1 cellular context compared by ENCODE assay signal in the genomic region with DNA sequence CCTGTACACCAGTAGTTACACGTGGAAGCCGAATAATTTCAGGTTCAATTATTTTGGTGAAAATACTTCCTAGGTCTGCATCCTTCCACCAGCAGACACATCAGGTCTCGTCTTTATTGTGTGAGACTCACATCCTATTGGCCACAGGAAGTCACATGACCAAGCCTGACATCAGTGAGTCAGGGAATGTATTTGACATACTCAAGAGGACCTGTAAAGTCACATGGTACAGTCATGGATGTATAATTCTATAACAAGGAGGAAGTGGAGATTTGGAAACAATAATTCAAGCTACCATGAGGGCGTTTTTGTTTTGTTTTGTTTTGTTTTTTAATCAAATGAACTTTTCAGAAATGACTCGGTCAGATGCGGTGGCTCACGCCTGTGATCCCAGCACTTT.
A peak's percentile ranks its signal among the peaks of the same experiment; 100 is the strongest.
TF ChIP-seq lines count a peak whose summit lies in the region.

No MANE protein-coding gene starts in this region.

TF ChIP-seq in K562, 482 proteins besides CTCF, POLR2A, EP300 and RAD21:
- peak; percentile 50 for TF ChIP-seq RBM25 (IDR thresholded peaks at IDR 0.05; ENCODE audit: low read depth, low read length, severe bottlenecking)
- TF ChIP-seq ADNP (tag; IDR thresholded peaks at IDR 0.05) = no peak
- TF ChIP-seq, protein P1, sequence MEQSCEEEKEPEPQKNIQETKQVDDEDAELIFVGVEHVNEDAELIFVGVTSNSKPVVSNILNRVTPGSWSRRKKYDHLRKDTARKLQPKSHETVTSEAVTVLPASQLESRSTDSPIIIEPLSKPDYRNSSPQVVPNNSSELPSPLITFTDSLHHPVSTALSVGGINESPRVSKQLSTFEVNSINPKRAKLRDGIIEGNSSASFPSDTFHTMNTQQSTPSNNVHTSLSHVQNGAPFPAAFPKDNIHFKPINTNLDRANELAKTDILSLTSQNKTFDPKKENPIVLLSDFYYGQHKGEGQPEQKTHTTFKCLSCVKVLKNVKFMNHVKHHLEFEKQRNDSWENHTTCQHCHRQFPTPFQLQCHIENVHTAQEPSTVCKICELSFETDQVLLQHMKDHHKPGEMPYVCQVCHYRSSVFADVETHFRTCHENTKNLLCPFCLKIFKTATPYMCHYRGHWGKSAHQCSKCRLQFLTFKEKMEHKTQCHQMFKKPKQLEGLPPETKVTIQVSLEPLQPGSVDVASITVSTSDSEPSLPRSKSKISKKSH (CRISPR knock-in tag; IDR thresholded peaks at IDR 0.05) = no peak
- peak; percentile 58 for TF ChIP-seq NFYB (IDR thresholded peaks at IDR 0.05; ENCODE audit: extremely low read depth, insufficient read length)
- no peak for TF ChIP-seq KLF10 (CRISPR knock-in tag; IDR thresholded peaks at IDR 0.05)
- TF ChIP-seq, protein P2, sequence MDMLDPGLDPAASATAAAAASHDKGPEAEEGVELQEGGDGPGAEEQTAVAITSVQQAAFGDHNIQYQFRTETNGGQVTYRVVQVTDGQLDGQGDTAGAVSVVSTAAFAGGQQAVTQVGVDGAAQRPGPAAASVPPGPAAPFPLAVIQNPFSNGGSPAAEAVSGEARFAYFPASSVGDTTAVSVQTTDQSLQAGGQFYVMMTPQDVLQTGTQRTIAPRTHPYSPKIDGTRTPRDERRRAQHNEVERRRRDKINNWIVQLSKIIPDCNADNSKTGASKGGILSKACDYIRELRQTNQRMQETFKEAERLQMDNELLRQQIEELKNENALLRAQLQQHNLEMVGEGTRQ (CRISPR knock-in tag; IDR thresholded peaks at IDR 0.05) = peak; percentile 53
- TF ChIP-seq TEAD1 (CRISPR knock-in tag; IDR thresholded peaks at IDR 0.05) = no peak
- TF ChIP-seq BCL6 (CRISPR knock-in tag; IDR thresholded peaks at IDR 0.05) = no peak
- TF ChIP-seq NELFE (IDR thresholded peaks at IDR 0.05; ENCODE audit: insufficient read depth, insufficient read length) = no peak
- TF ChIP-seq TOE1 (IDR thresholded peaks at IDR 0.05; ENCODE audit: borderline replicate concordance) = peak; percentile 88
- no peak for TF ChIP-seq TOE1 (CRISPR knock-in tag; IDR thresholded peaks at IDR 0.05; ENCODE audit: borderline replicate concordance, low read depth)
- no peak for TF ChIP-seq IFI16 (CRISPR knock-in tag; IDR thresholded peaks at IDR 0.05)
- TF ChIP-seq STAT6 (CRISPR knock-in tag; IDR thresholded peaks at IDR 0.05) = no peak
- TF ChIP-seq, protein P3, sequence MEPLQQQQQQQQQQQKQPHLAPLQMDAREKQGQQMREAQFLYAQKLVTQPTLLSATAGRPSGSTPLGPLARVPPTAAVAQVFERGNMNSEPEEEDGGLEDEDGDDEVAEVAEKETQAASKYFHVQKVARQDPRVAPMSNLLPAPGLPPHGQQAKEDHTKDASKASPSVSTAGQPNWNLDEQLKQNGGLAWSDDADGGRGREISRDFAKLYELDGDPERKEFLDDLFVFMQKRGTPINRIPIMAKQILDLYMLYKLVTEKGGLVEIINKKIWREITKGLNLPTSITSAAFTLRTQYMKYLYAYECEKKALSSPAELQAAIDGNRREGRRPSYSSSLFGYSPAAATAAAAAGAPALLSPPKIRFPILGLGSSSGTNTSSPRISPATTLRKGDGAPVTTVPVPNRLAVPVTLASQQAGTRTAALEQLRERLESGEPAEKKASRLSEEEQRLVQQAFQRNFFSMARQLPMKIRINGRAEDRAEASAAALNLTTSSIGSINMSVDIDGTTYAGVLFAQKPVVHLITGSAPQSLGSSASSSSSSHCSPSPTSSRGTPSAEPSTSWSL (CRISPR knock-in tag; IDR thresholded peaks at IDR 0.05; ENCODE audit: borderline replicate concordance) = no peak
- peak; percentile 89 for TF ChIP-seq TFE3 (CRISPR knock-in tag; IDR thresholded peaks at IDR 0.05)
- TF ChIP-seq ZNF165 (CRISPR knock-in tag; IDR thresholded peaks at IDR 0.05; ENCODE audit: borderline replicate concordance) = no peak
- no peak for TF ChIP-seq NR3C1 (CRISPR knock-in tag; IDR thresholded peaks at IDR 0.05)
- TF ChIP-seq ZFP36 (IDR thresholded peaks at IDR 0.05; ENCODE audit: low read depth, low read length, partially characterized antibody) = no peak
- TF ChIP-seq, protein P4, sequence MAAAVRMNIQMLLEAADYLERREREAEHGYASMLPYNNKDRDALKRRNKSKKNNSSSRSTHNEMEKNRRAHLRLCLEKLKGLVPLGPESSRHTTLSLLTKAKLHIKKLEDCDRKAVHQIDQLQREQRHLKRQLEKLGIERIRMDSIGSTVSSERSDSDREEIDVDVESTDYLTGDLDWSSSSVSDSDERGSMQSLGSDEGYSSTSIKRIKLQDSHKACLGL (CRISPR knock-in tag; IDR thresholded peaks at IDR 0.05; ENCODE audit: borderline replicate concordance, poor library complexity, severe bottlenecking) = no peak
- TF ChIP-seq RBM14 (IDR thresholded peaks at IDR 0.05; ENCODE audit: borderline replicate concordance, insufficient read depth, low read depth, low read length) = no peak
- TF ChIP-seq, protein P5, sequence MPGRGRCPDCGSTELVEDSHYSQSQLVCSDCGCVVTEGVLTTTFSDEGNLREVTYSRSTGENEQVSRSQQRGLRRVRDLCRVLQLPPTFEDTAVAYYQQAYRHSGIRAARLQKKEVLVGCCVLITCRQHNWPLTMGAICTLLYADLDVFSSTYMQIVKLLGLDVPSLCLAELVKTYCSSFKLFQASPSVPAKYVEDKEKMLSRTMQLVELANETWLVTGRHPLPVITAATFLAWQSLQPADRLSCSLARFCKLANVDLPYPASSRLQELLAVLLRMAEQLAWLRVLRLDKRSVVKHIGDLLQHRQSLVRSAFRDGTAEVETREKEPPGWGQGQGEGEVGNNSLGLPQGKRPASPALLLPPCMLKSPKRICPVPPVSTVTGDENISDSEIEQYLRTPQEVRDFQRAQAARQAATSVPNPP (IDR thresholded peaks at IDR 0.05; ENCODE audit: borderline replicate concordance, insufficient read depth, insufficient read length) = no peak
- TF ChIP-seq USF1 (CRISPR knock-in tag; IDR thresholded peaks at IDR 0.05) = peak; percentile 69
- TF ChIP-seq HMG20B (CRISPR knock-in tag; IDR thresholded peaks at IDR 0.05) = no peak
- no peak for TF ChIP-seq MCM7 (IDR thresholded peaks at IDR 0.05)
- no peak for TF ChIP-seq ZNF184 (CRISPR knock-in tag; IDR thresholded peaks at IDR 0.05)
- no peak for TF ChIP-seq DIDO1 (tag; IDR thresholded peaks at IDR 0.05; ENCODE audit: low read depth)
- TF ChIP-seq CBFA2T2 (conservative IDR thresholded peaks at IDR 0.05) = 0 out of 2 replicates have a peak, but pooled peaks have one; percentile 28
- TF ChIP-seq TRIM28 (IDR thresholded peaks at IDR 0.05) = no peak
- TF ChIP-seq, protein P6, sequence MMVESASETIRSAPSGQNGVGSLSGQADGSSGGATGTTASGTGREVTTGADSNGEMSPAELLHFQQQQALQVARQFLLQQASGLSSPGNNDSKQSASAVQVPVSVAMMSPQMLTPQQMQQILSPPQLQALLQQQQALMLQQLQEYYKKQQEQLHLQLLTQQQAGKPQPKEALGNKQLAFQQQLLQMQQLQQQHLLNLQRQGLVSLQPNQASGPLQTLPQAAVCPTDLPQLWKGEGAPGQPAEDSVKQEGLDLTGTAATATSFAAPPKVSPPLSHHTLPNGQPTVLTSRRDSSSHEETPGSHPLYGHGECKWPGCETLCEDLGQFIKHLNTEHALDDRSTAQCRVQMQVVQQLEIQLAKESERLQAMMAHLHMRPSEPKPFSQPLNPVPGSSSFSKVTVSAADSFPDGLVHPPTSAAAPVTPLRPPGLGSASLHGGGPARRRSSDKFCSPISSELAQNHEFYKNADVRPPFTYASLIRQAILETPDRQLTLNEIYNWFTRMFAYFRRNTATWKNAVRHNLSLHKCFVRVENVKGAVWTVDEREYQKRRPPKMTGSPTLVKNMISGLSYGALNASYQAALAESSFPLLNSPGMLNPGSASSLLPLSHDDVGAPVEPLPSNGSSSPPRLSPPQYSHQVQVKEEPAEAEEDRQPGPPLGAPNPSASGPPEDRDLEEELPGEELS (CRISPR knock-in tag; IDR thresholded peaks at IDR 0.05; ENCODE audit: borderline replicate concordance) = no peak
- TF ChIP-seq E2F3 (CRISPR knock-in tag; IDR thresholded peaks at IDR 0.05) = no peak
- TF ChIP-seq ZNF561 (CRISPR knock-in tag; conservative IDR thresholded peaks at IDR 0.05) = no peak
- TF ChIP-seq PTBP1 (IDR thresholded peaks at IDR 0.05; ENCODE audit: low read depth, low read length) = no peak
- no peak for TF ChIP-seq EGR1 (conservative IDR thresholded peaks at IDR 0.05)
- TF ChIP-seq KDM4B (IDR thresholded peaks at IDR 0.05; ENCODE audit: borderline replicate concordance in 2 of 2, low read depth in 1 of 2) = no peak
- TF ChIP-seq NFATC3 (IDR thresholded peaks at IDR 0.05) = no peak
- TF ChIP-seq, protein P7, sequence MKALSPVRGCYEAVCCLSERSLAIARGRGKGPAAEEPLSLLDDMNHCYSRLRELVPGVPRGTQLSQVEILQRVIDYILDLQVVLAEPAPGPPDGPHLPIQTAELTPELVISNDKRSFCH (CRISPR knock-in tag; IDR thresholded peaks at IDR 0.05) = no peak
- TF ChIP-seq, protein P7 (tag; IDR thresholded peaks at IDR 0.05) = no peak
- no peak for TF ChIP-seq ESRRA (IDR thresholded peaks at IDR 0.05; ENCODE audit: borderline replicate concordance, low read depth)
- TF ChIP-seq ZNF639 (CRISPR knock-in tag; conservative IDR thresholded peaks at IDR 0.05 in 1 of 2, IDR thresholded peaks at IDR 0.05 in 1 of 2) = no peak
- TF ChIP-seq RAD51 (IDR thresholded peaks at IDR 0.05; ENCODE audit: borderline replicate concordance, low read depth) = peak; percentile 87
- TF ChIP-seq KLF13 (tag; IDR thresholded peaks at IDR 0.05; ENCODE audit: borderline replicate concordance, low read depth) = no peak
- TF ChIP-seq ZNF121 (CRISPR knock-in tag; conservative IDR thresholded peaks at IDR 0.05) = no peak
TF ChIP-seq in K562: peak in this region for 8.
